18 cellular contexts compared by ENCODE assay signal in the genomic region with DNA sequence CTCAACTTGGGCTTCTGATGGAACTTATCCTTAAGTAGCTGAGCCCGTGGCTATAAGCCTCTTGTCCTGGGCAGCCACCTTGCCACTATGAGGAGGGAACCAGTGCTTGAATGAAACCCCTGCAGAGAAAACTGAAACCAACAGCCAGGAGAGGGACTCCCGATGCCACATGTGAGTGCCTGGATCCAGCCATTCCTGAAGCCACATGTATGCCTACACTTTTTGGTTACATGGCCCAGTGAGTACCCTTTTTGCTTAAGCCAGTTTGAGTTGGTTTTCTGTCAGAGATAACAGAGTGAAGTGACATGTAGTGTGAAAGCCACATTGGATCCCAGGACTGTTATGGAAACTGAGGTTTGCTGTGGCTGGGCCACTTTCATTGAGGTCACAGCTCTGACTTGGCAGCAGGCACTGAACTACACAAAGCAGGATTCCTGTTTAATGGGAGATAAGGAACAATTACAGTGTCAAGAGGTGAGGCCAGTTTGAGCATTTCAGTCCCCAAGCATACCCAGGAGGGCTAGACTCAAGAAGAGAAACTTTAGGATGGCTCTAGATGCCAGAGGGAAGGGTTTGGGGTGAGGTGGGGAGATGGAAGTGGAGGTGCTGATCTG.
A peak's percentile ranks its signal among the peaks of the same experiment; 100 is the strongest.
DNase-seq lines count a peak whose midpoint lies in the region; ATAC-seq, FAIRE-seq and TF ChIP-seq lines count a peak whose summit lies in the region.
"Had no signal": no experiment of that assay in that cellular context is flagged by ENCODE, and none has a peak within 500 bp of the region (broad histone marks: within the 10 kb centered on the region; RNA-seq: fewer than 3 reads in every experiment).

No MANE protein-coding gene starts in this region.

- no peak for TF ChIP-seq EP300 in K562 (IDR thresholded peaks at IDR 0.05; ENCODE audit: low read length)

- DNase-seq in Right ventricle myocardium inferior (ENCODE audit: missing footprints) = no peak
- DNase-seq in left cardiac atrium = no peak
- DNase-seq in stimulated activated naive CD8-positive, alpha-beta T cell treated with anti-CD3 and anti-CD28 coated beads, Interleukin-15, amount 100 ng/mL, for 72 hours = no peak
- no peak for DNase-seq in stimulated activated naive CD8-positive, alpha-beta T cell treated with anti-CD3 and anti-CD28 coated beads, Interleukin-15, Interleukin-2, amounts not matched to agents 100 U/mL and 50 U/mL, for 24 hours
- no peak for DNase-seq in K562 (ENCODE audit: extremely low read depth in 1 of 4, low spot score in 3 of 4)
- no peak for DNase-seq in stimulated activated naive B cell treated with anti-CD40 and anti-IgM and Interleukin-4, amounts not matched to agents 10 μg/mL and 1 μg/mL and 100 μg/mL, for 72 hours
- no peak for DNase-seq in NCI-H1105 treated with DMSO at 0.1 percent for 48 hours (lab: John Stamatoyannopoulos, UW)
- DNase-seq: 8988T; ACHN; CD4-positive, CD25-positive, alpha-beta regulatory T cell; DMS53; GF-D8; HCEC 1CT; HFFc6 had no signal

- H3K9ac ChIP-seq in K562 (ENCODE audit: insufficient read depth in 1 of 2, low read depth in 2 of 2, low read length in 2 of 2) = no peak overlapping the region
- H3K9ac ChIP-seq: BLaER1 treated with 17β-estradiol and CSF1 and Interleukin-3, amounts not matched to agents 10 nM and 100 nM had no signal

- no peaks in the 10 kb centered on the region for H3K36me3 ChIP-seq in K562 (ENCODE audit: control insufficient read depth, insufficient read depth, low read length)
- H3K36me3 ChIP-seq: BLaER1 treated with 17β-estradiol and CSF1 and Interleukin-3, amounts not matched to agents 10 nM and 100 nM had no signal

- ATAC-seq in Right ventricle myocardium inferior (peak; percentile 51), left cardiac atrium (no peak), K562 (no peak), GM21576 (IDR thresholded peaks at IDR 0.05; ENCODE audit: unreplicated experiment) (no peak)
- no peak for ATAC-seq in stimulated activated naive CD8-positive, alpha-beta T cell treated with anti-CD3 and anti-CD28 coated beads, Interleukin-15, amount 100 ng/mL, for 72 hours
- no peak for ATAC-seq in stimulated activated naive CD8-positive, alpha-beta T cell treated with anti-CD3 and anti-CD28 coated beads, Interleukin-15, Interleukin-2, amounts not matched to agents 100 U/mL and 50 U/mL, for 24 hours
- ATAC-seq in stimulated activated naive B cell treated with anti-CD40 and anti-IgM and Interleukin-4, amounts not matched to agents 10 μg/mL and 1 μg/mL and 100 μg/mL, for 72 hours (replicated peaks) = no peak

- no peak overlapping the region for H3K27ac ChIP-seq in K562 (ENCODE audit: extremely low read depth, low read depth, low read length)
- H3K27ac ChIP-seq: BLaER1 treated with 17β-estradiol and CSF1 and Interleukin-3, amounts not matched to agents 10 nM and 100 nM had no signal

- no peak overlapping the region for H3K4me2 ChIP-seq in K562 (ENCODE audit: insufficient read depth, low read length)
- H3K4me2 ChIP-seq: BLaER1 treated with 17β-estradiol and CSF1 and Interleukin-3, amounts not matched to agents 10 nM and 100 nM had no signal

- H2AFZ ChIP-seq in K562 (ENCODE audit: low read depth, low read length) = no peak overlapping the region

- no peaks in the 10 kb centered on the region for H3K27me3 Mint-ChIP-seq in stimulated activated naive CD8-positive, alpha-beta T cell treated with anti-CD3 and anti-CD28 coated beads, Interleukin-15, amount 100 ng/mL, for 72 hours
- H3K27me3 Mint-ChIP-seq in stimulated activated naive B cell treated with anti-CD40 and anti-IgM and Interleukin-4, amounts not matched to agents 10 μg/mL and 1 μg/mL and 100 μg/mL, for 72 hours = peaks cover 0 to 6% of the 10 kb centered on the region in 2 donors
- H3K27me3 Mint-ChIP-seq: CD4-positive, CD25-positive, alpha-beta regulatory T cell had no signal

- TF ChIP-seq CTCF in K562 (IDR thresholded peaks at IDR 0.05 in 2 of 3, conservative IDR thresholded peaks at IDR 0.05 in 1 of 3; ENCODE audit: insufficient read depth in 2 of 3, low read depth in 1 of 3, low read length in 3 of 3) = no peak

- intact Hi-C loops in Right ventricle myocardium inferior (cut with DNase I) = no loop called here
- intact Hi-C loops in left cardiac atrium (cut with DNase I) = no loop called here
- intact Hi-C loops in K562 (cut with micrococcal nuclease) = no loop called here

- H3K9me3 Mint-ChIP-seq in stimulated activated naive CD8-positive, alpha-beta T cell treated with anti-CD3 and anti-CD28 coated beads, Interleukin-15, amount 100 ng/mL, for 72 hours = no peaks in the 10 kb centered on the region
- no peaks in the 10 kb centered on the region for H3K9me3 Mint-ChIP-seq in stimulated activated naive B cell treated with anti-CD40 and anti-IgM and Interleukin-4, amounts not matched to agents 10 μg/mL and 1 μg/mL and 100 μg/mL, for 72 hours
- H3K9me3 Mint-ChIP-seq: CD4-positive, CD25-positive, alpha-beta regulatory T cell; HFFc6 had no signal

- no peaks in the 10 kb centered on the region for H3K4me1 Mint-ChIP-seq in stimulated activated naive CD8-positive, alpha-beta T cell treated with anti-CD3 and anti-CD28 coated beads, Interleukin-15, amount 100 ng/mL, for 72 hours
- H3K4me1 Mint-ChIP-seq in stimulated activated naive B cell treated with anti-CD40 and anti-IgM and Interleukin-4, amounts not matched to agents 10 μg/mL and 1 μg/mL and 100 μg/mL, for 72 hours = peaks cover 0 to 8% of the 10 kb centered on the region in 2 donors
- H3K4me1 Mint-ChIP-seq: CD4-positive, CD25-positive, alpha-beta regulatory T cell had no signal

- H3K27ac Mint-ChIP-seq in stimulated activated naive CD8-positive, alpha-beta T cell treated with anti-CD3 and anti-CD28 coated beads, Interleukin-15, amount 100 ng/mL, for 72 hours = peak overlapping the region; percentile 84 to 89
- H3K27ac Mint-ChIP-seq in stimulated activated naive B cell treated with anti-CD40 and anti-IgM and Interleukin-4, amounts not matched to agents 10 μg/mL and 1 μg/mL and 100 μg/mL, for 72 hours = peak overlapping the region; percentile 22
- H3K27ac Mint-ChIP-seq: CD4-positive, CD25-positive, alpha-beta regulatory T cell; HFFc6 had no signal

- peaks cover 0 to 4% of the 10 kb centered on the region in 2 donors for H3K36me3 Mint-ChIP-seq in stimulated activated naive B cell treated with anti-CD40 and anti-IgM and Interleukin-4, amounts not matched to agents 10 μg/mL and 1 μg/mL and 100 μg/mL, for 72 hours
- H3K36me3 Mint-ChIP-seq: CD4-positive, CD25-positive, alpha-beta regulatory T cell had no signal

- 17% methylated on average over 2 of the region's 2 CpGs for WGBS in K562 (ENCODE audit: insufficient coverage, low coverage, missing lambda C conversion rate)

- TF ChIP-seq POLR2A in K562 (conservative IDR thresholded peaks at IDR 0.05) = no peak

- H3K27me3 ChIP-seq in K562 (ENCODE audit: control insufficient read depth in 2 of 2, insufficient read depth in 2 of 2, low read length in 2 of 2) = peaks cover 0 to 9% of the 10 kb centered on the region in 2 experiments; a peak in 1 of 5 replicates
- H3K27me3 ChIP-seq: BLaER1 treated with 17β-estradiol and CSF1 and Interleukin-3, amounts not matched to agents 10 nM and 100 nM had no signal

- POLR2A ChIA-PET in K562 (lab: Yijun Ruan, JAX) = interaction anchor here (0.6 kb wide), 1 partner anchor 53 kb away, joined by 3 read pairs; no protein-coding TSS in a partner anchor

- H3K4me3 ChIP-seq in K562 = no peak overlapping the region
- H3K4me3 ChIP-seq: BLaER1 treated with 17β-estradiol and CSF1 and Interleukin-3, amounts not matched to agents 10 nM and 100 nM had no signal

- CTCF ChIA-PET in K562 (lab: Yijun Ruan, JAX; ENCODE audit: low intra/inter-chr PET ratio) = no interaction called here

- H3K9me1 ChIP-seq in K562 (ENCODE audit: control insufficient read depth, insufficient read depth, low read length) = no peaks in the 10 kb centered on the region

- TF ChIP-seq RAD21 in K562 (CRISPR knock-in tag; conservative IDR thresholded peaks at IDR 0.05 in 1 of 2, IDR thresholded peaks at IDR 0.05 in 1 of 2) = no peak

- H3K9me3 ChIP-seq in K562 (replicated peaks; ENCODE audit: control insufficient read depth, insufficient read depth, low read depth, low read length) = no peaks in the 10 kb centered on the region
- H3K9me3 ChIP-seq: BLaER1 treated with 17β-estradiol and CSF1 and Interleukin-3, amounts not matched to agents 10 nM and 100 nM had no signal

- in situ Hi-C loops in K562 (cut with MboI) = no loop called here

- H4K20me1 ChIP-seq in K562 (replicated peaks; ENCODE audit: control insufficient read depth, insufficient read depth, low read length) = no peaks in the 10 kb centered on the region
- H4K20me1 ChIP-seq: BLaER1 treated with 17β-estradiol and CSF1 and Interleukin-3, amounts not matched to agents 10 nM and 100 nM had no signal

- H3K79me2 ChIP-seq in K562 (ENCODE audit: control insufficient read depth, insufficient read depth, low read length) = no peaks in the 10 kb centered on the region

- BruUV-seq in K562 (replicated peaks; lab: Mats Ljungman, UMichigan) = no TSS peak

- H3K4me1 ChIP-seq in K562 (replicated peaks in 1 of 2; ENCODE audit: control insufficient read depth in 2 of 2, insufficient read depth in 2 of 2, low read length in 2 of 2) = peaks cover 2 to 14% of the 10 kb centered on the region in 2 experiments; a peak in 3 of 5 replicates
- H3K4me1 ChIP-seq: BLaER1 treated with 17β-estradiol and CSF1 and Interleukin-3, amounts not matched to agents 10 nM and 100 nM had no signal

- FAIRE-seq in K562 (lab: Jason Lieb, UNC) = peak; percentile 42
- FAIRE-seq: GM19239, HTR-8/SVneo had no signal

- no peak overlapping the region for H3K4me3 Mint-ChIP-seq in stimulated activated naive CD8-positive, alpha-beta T cell treated with anti-CD3 and anti-CD28 coated beads, Interleukin-15, amount 100 ng/mL, for 72 hours
- H3K4me3 Mint-ChIP-seq in stimulated activated naive B cell treated with anti-CD40 and anti-IgM and Interleukin-4, amounts not matched to agents 10 μg/mL and 1 μg/mL and 100 μg/mL, for 72 hours = no peak overlapping the region
- H3K4me3 Mint-ChIP-seq: CD4-positive, CD25-positive, alpha-beta regulatory T cell; HFFc6 had no signal

TF ChIP-seq in K562, 482 proteins besides CTCF, POLR2A, EP300 and RAD21 (continues in another document):
- TF ChIP-seq GABPB1 (CRISPR knock-in tag; IDR thresholded peaks at IDR 0.05) = no peak
- no peak for TF ChIP-seq BRF1 (IDR thresholded peaks at IDR 0.05; ENCODE audit: borderline replicate concordance, extremely low read depth, insufficient read length)
- TF ChIP-seq KHSRP (IDR thresholded peaks at IDR 0.05) = no peak
- TF ChIP-seq ZNF778 (CRISPR knock-in tag; IDR thresholded peaks at IDR 0.05) = no peak
- TF ChIP-seq FOS (IDR thresholded peaks at IDR 0.05; ENCODE audit: extremely low read depth, insufficient read length) = no peak
- TF ChIP-seq NCOA1 (IDR thresholded peaks at IDR 0.05; ENCODE audit: low read depth) = no peak
